8 cellular contexts compared by ENCODE assay signal in genomic region chrX:109472939-109473713, GRCh38. TPM values are rescaled to one million over a fixed set of nuclear protein-coding genes. Genes with fewer than 3 reads are reported as not detected.
DNase-seq lines count a peak whose midpoint lies in the region; FAIRE-seq and TF ChIP-seq lines count a peak whose summit lies in the region.

No MANE protein-coding gene starts in this region.

- H3K27ac ChIP-seq in kidney (ENCODE audit: low read depth in 2 of 2, low read length in 2 of 2) = no peak overlapping the region
- H3K27ac ChIP-seq in stomach = no peak overlapping the region

- H3K4me1 ChIP-seq in kidney (ENCODE audit: control insufficient read depth in 1 of 2, insufficient read depth in 1 of 2, low read depth in 1 of 2, low read length in 2 of 2) (no peaks in the 10 kb centered on the region), stomach (peaks cover 0 to 9% (median 3%) of the 10 kb centered on the region in 4 donors)

- intact Hi-C loops in activated T-helper 1 cell treated with anti-CD3 and anti-CD28 coated beads, Interleukin-12 subunit alpha, Interleukin-12 subunit beta, Interleukin-2, Interleukin-4 antibody, amounts not matched to agents 30 ng/mL and 10 ng/mL and 1 ng/mL, durations not matched to agents 14 hours and 24 hours and 36 hours (cut with micrococcal nuclease) = no loop called here
- intact Hi-C loops in kidney (cut with DNase I) = no loop called here
- intact Hi-C loops in stomach (cut with DNase I; ENCODE audit: low total_unique reads) = no loop called here

- TF ChIP-seq POLR2A in stomach (IDR thresholded peaks at IDR 0.05) = no peak

- H3K4me3 ChIP-seq in kidney (ENCODE audit: low read length in 2 of 2) (no peak overlapping the region), stomach (no peak overlapping the region)

- H3K27ac Mint-ChIP-seq in activated T-helper 1 cell treated with anti-CD3 and anti-CD28 coated beads, Interleukin-12 subunit alpha, Interleukin-12 subunit beta, Interleukin-2, Interleukin-4 antibody, amounts not matched to agents 30 ng/mL and 10 ng/mL and 1 ng/mL, durations not matched to agents 14 hours and 24 hours and 36 hours = peak overlapping the region; percentile 75

- peaks cover 9% of the 10 kb centered on the region for H3K4me1 Mint-ChIP-seq in activated T-helper 1 cell treated with anti-CD3 and anti-CD28 coated beads, Interleukin-12 subunit alpha, Interleukin-12 subunit beta, Interleukin-2, Interleukin-4 antibody, amounts not matched to agents 30 ng/mL and 10 ng/mL and 1 ng/mL, durations not matched to agents 14 hours and 24 hours and 36 hours (ENCODE audit: low read depth)

- DNase-seq in GM03348 (ENCODE audit: low spot score) (peak; percentile 11), HT-29 (ENCODE audit: low spot score) (peak; percentile 52), kidney (peak; percentile 43), NCI-H345 (lab: John Stamatoyannopoulos, UW) (no peak), stomach (no peak), C1 segment of cervical spinal cord (lab: John Stamatoyannopoulos, UW) (no peak), medulla oblongata (ENCODE audit: extremely low spot score) (no peak)
- no peak for DNase-seq in activated T-helper 1 cell treated with anti-CD3 and anti-CD28 coated beads, Interleukin-12 subunit alpha, Interleukin-12 subunit beta, Interleukin-2, Interleukin-4 antibody, amounts not matched to agents 30 ng/mL and 10 ng/mL and 1 ng/mL, durations not matched to agents 14 hours and 24 hours and 36 hours (ENCODE audit: low spot score)

- no peaks in the 10 kb centered on the region for H3K9me3 ChIP-seq in kidney (ENCODE audit: control insufficient read depth in 1 of 2, low read length in 2 of 2)
- no peaks in the 10 kb centered on the region for H3K9me3 ChIP-seq in stomach

- no peaks in the 10 kb centered on the region for H3K27me3 Mint-ChIP-seq in activated T-helper 1 cell treated with anti-CD3 and anti-CD28 coated beads, Interleukin-12 subunit alpha, Interleukin-12 subunit beta, Interleukin-2, Interleukin-4 antibody, amounts not matched to agents 30 ng/mL and 10 ng/mL and 1 ng/mL, durations not matched to agents 14 hours and 24 hours and 36 hours (ENCODE audit: insufficient read depth)

- H3K36me3 ChIP-seq in kidney (ENCODE audit: control insufficient read depth in 1 of 2, insufficient read depth in 2 of 2, low read length in 2 of 2) (no peaks in the 10 kb centered on the region), stomach (no peaks in the 10 kb centered on the region)

- H3K4me3 Mint-ChIP-seq in activated T-helper 1 cell treated with anti-CD3 and anti-CD28 coated beads, Interleukin-12 subunit alpha, Interleukin-12 subunit beta, Interleukin-2, Interleukin-4 antibody, amounts not matched to agents 30 ng/mL and 10 ng/mL and 1 ng/mL, durations not matched to agents 14 hours and 24 hours and 36 hours = no peak overlapping the region

- TF ChIP-seq CTCF in kidney (IDR thresholded peaks at IDR 0.05; ENCODE audit: borderline replicate concordance, extremely low read depth, insufficient read depth) = no peak
- no peak for TF ChIP-seq CTCF in stomach (IDR thresholded peaks at IDR 0.05)

- no peak overlapping the region for H3K9ac ChIP-seq in kidney (ENCODE audit: low read length in 2 of 2)

- FAIRE-seq in kidney (lab: Jason Lieb, UNC) = no peak

- H3K27me3 ChIP-seq in stomach = peaks cover 0 to 16% (median 4%) of the 10 kb centered on the region in 3 donors

- WGBS in stomach, 5 donors = 52 to 73% (median 56%) methylated on average over 7 of the region's 7 CpGs

- no peaks in the 10 kb centered on the region for H3K9me3 Mint-ChIP-seq in activated T-helper 1 cell treated with anti-CD3 and anti-CD28 coated beads, Interleukin-12 subunit alpha, Interleukin-12 subunit beta, Interleukin-2, Interleukin-4 antibody, amounts not matched to agents 30 ng/mL and 10 ng/mL and 1 ng/mL, durations not matched to agents 14 hours and 24 hours and 36 hours

- TF ChIP-seq EP300 in stomach (IDR thresholded peaks at IDR 0.05) = no peak

- no peaks in the 10 kb centered on the region for H3K36me3 Mint-ChIP-seq in activated T-helper 1 cell treated with anti-CD3 and anti-CD28 coated beads, Interleukin-12 subunit alpha, Interleukin-12 subunit beta, Interleukin-2, Interleukin-4 antibody, amounts not matched to agents 30 ng/mL and 10 ng/mL and 1 ng/mL, durations not matched to agents 14 hours and 24 hours and 36 hours (ENCODE audit: low read depth)

RNA-seq across cellular contexts. Expression of gene GUCY2F, which starts 8.8 kb away (rescaled TPM):
- total RNA-seq in HT-29 (2014; rRNA removed; shearing (Covaris generic)) = not detected in 2 replicates
- total RNA-seq in activated T-helper 1 cell treated with anti-CD3 and anti-CD28 coated beads, Interleukin-12 subunit alpha, Interleukin-12 subunit beta, Interleukin-2, Interleukin-4 antibody, amounts not matched to agents 30 ng/mL and 10 ng/mL and 1 ng/mL, durations not matched to agents 14 hours and 24 hours and 36 hours = not detected in 2 replicates
- total RNA-seq in kidney = not detected
- polyA plus RNA-seq in kidney (ENCODE audit: insufficient read depth, low read depth, low replicate concordance) = not detected
- not detected for total RNA-seq in stomach
- polyA plus RNA-seq in stomach = not detected

Comparison
In these comparisons a context has a peak if more than half of its experiments do, and no peak if none do; other contexts are left out.
1. DNase-seq: peak in GM03348 (single experiment), HT-29 (single experiment) and kidney (single experiment); none in activated T-helper 1 cell treated with anti-CD3 and anti-CD28 coated beads, Interleukin-12 subunit alpha, Interleukin-12 subunit beta, Interleukin-2, Interleukin-4 antibody, amounts not matched to agents 30 ng/mL and 10 ng/mL and 1 ng/mL, durations not matched to agents 14 hours and 24 hours and 36 hours (single experiment), NCI-H345 (single experiment), stomach (single experiment), C1 segment of cervical spinal cord (0 of 14) and medulla oblongata (single experiment).